Comparison of ENCODE assay signal across 2 cellular contexts in genomic region chr10:18666810-18667209, GRCh38.
A peak's percentile ranks its signal among the peaks of the same experiment; 100 is the strongest.
TF ChIP-seq lines count a peak whose summit lies in the region.

No MANE protein-coding gene starts in this region.

TF ChIP-seq in H1, 55 proteins besides CTCF, POLR2A, EP300 and RAD21:
- TF ChIP-seq CHD2 (IDR thresholded peaks at IDR 0.05; ENCODE audit: low read length) (no peak), JUND (IDR thresholded peaks at IDR 0.05; ENCODE audit: low read length) (peak; percentile 69), MAX (IDR thresholded peaks at IDR 0.05) (no peak)

TF ChIP-seq in HepG2, 621 proteins besides CTCF, POLR2A, EP300 and RAD21:
- TF ChIP-seq ZSCAN22 (CRISPR knock-in tag; IDR thresholded peaks at IDR 0.05) (no peak), STAT6 (CRISPR knock-in tag; IDR thresholded peaks at IDR 0.05; ENCODE audit: borderline replicate concordance) (no peak), ZNF572 (CRISPR knock-in tag; IDR thresholded peaks at IDR 0.05) (no peak), ZNF83 (CRISPR knock-in tag; IDR thresholded peaks at IDR 0.05; ENCODE audit: borderline replicate concordance) (no peak), ZC3H13 (CRISPR knock-in tag; IDR thresholded peaks at IDR 0.05) (no peak), THYN1 (CRISPR knock-in tag; IDR thresholded peaks at IDR 0.05; ENCODE audit: borderline replicate concordance, low read depth) (no peak)
